In the genomic region with DNA sequence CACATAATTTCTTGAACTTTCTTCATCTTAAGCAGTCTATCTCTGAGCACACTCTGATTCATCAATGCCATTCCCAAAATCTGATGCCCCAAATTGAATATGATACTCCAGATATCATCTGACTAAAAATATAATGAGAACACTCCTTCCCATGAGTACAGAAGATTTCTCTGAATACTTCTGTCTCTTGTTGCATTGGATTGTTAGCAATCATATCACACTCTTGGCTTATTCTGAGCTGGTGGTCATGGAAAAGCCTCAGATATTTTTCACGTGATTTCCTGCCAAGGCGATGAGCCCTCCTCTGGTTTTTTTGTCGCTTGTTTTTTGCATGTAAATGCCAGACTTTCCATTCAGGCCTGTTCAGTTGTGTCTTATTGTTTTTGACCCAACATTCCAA, we compare ENCODE assay signal across 21 cellular contexts.
"Had no signal": no experiment of that assay in that cellular context is flagged by ENCODE, and none has a peak within 500 bp of the region (broad histone marks: within the 10 kb centered on the region; RNA-seq: fewer than 3 reads in every experiment).

No MANE protein-coding gene starts in this region.

- DNase-seq: activated effector memory CD4-positive, alpha-beta T cell treated with Interleukin-2 at 50 U/mL for 16 hours; activated naive CD4-positive, alpha-beta T cell treated with anti-CD3 and anti-CD28 coated beads, Interleukin-2, amount 50 U/mL, for 16 hours; activated T-cell treated with anti-CD3 and anti-CD28 coated beads, Interleukin-2, amount 50 U/mL, for 4 hours; head of caudate nucleus; left colon; lower lobe of right lung; naive thymus-derived CD4-positive, alpha-beta T cell; posterior cingulate gyrus; retina; stimulated activated CD4-positive, alpha-beta T cell treated with anti-CD3 and anti-CD28 coated beads, Interleukin-15, amount 100 ng/mL, for 24 hours; stimulated activated CD4-positive, alpha-beta T cell treated with anti-CD3 and anti-CD28 coated beads, Interleukin-4, amount 100 ng/mL, for 1 hour; stimulated activated naive B cell treated with anti-CD40 and anti-IgM and Interleukin-4, amounts not matched to agents 10 μg/mL and 1 μg/mL and 100 μg/mL, for 72 hours; thyroid gland had no signal

- H3K36me3 Mint-ChIP-seq: brain; naive thymus-derived CD4-positive, alpha-beta T cell; stimulated activated naive B cell treated with anti-CD40 and anti-IgM and Interleukin-4, amounts not matched to agents 10 μg/mL and 1 μg/mL and 100 μg/mL, for 72 hours had no signal

- H3K36me3 ChIP-seq: lower lobe of right lung, neutrophil, thyroid gland had no signal

- H3K27ac Mint-ChIP-seq: activated CD4-positive, alpha-beta memory T cell treated with anti-CD3 and anti-CD28 coated beads, Interleukin-2, amount 10 ng/mL, durations not matched to agents 7 days and 5 days; activated CD4-positive, alpha-beta T cell treated with anti-CD3 and anti-CD28 coated beads for 36 hours; brain; naive thymus-derived CD4-positive, alpha-beta T cell; stimulated activated naive B cell treated with anti-CD40 and anti-IgM and Interleukin-4, amounts not matched to agents 10 μg/mL and 1 μg/mL and 100 μg/mL, for 72 hours; T-helper 1 cell treated with Interleukin-12 subunit alpha and Interleukin-12 subunit beta and Interleukin-4 antibody, amounts not matched to agents 30 μg/mL and 1 μg/mL, for 36 hours had no signal

- H3K9me3 ChIP-seq: lower lobe of right lung, neutrophil, thyroid gland had no signal

- H3K4me3 ChIP-seq: coronary artery, lower lobe of right lung, thyroid gland had no signal

- H3K27ac ChIP-seq: coronary artery, lower lobe of right lung, neutrophil, thyroid gland had no signal

- H3K4me1 ChIP-seq: lower lobe of right lung had no signal

- H3K4me3 Mint-ChIP-seq: activated CD4-positive, alpha-beta memory T cell treated with anti-CD3 and anti-CD28 coated beads, Interleukin-2, amount 10 ng/mL, durations not matched to agents 7 days and 5 days; activated CD4-positive, alpha-beta T cell treated with anti-CD3 and anti-CD28 coated beads for 36 hours; activated T-cell treated with anti-CD3 and anti-CD28 coated beads, Interleukin-2, amount 50 U/mL, for 4 hours; brain; central memory CD8-positive, alpha-beta T cell; stimulated activated naive B cell treated with anti-CD40 and anti-IgM and Interleukin-4, amounts not matched to agents 10 μg/mL and 1 μg/mL and 100 μg/mL, for 72 hours; T-helper 1 cell treated with Interleukin-12 subunit alpha and Interleukin-12 subunit beta and Interleukin-4 antibody, amounts not matched to agents 30 μg/mL and 1 μg/mL, for 36 hours had no signal

- ATAC-seq: left colon; lower lobe of right lung; stimulated activated naive B cell treated with anti-CD40 and anti-IgM and Interleukin-4, amounts not matched to agents 10 μg/mL and 1 μg/mL and 100 μg/mL, for 72 hours had no signal

- H3K9me3 Mint-ChIP-seq: activated CD4-positive, alpha-beta memory T cell treated with anti-CD3 and anti-CD28 coated beads, Interleukin-2, amount 10 ng/mL, durations not matched to agents 7 days and 5 days; activated T-cell treated with anti-CD3 and anti-CD28 coated beads, Interleukin-2, amount 50 U/mL, for 4 hours; brain; central memory CD8-positive, alpha-beta T cell; naive thymus-derived CD4-positive, alpha-beta T cell; T-helper 1 cell treated with Interleukin-12 subunit alpha and Interleukin-12 subunit beta and Interleukin-4 antibody, amounts not matched to agents 30 μg/mL and 1 μg/mL, for 36 hours had no signal

- H3K27me3 ChIP-seq: foreskin keratinocyte, thyroid gland had no signal
